In the genomic region with DNA sequence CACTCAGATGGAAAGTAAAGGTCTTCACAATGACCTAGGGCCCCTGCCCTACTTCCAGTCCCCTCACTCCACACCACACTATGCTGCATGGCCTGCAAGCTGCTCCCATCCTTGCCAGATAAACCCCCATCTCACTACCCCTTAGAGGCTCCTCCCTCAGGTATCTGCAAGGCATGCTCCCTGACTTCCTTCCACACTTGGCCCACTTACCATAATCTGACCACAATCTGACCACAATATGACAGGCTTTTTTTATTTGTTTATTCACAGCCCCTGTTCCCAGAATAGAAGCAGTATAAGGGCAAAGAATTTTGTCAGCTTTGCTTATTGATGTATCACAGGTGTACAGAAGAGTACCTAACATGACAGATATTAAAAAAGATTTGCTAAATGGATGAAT, we compare ENCODE assay signal across 1 cellular context.
TF ChIP-seq lines count a peak whose summit lies in the region.

No MANE protein-coding gene starts in this region.

TF ChIP-seq in SK-N-SH, 30 proteins besides CTCF, POLR2A, EP300 and RAD21 (continued from another document):
- TF ChIP-seq USF1 (IDR thresholded peaks at IDR 0.05; ENCODE audit: borderline replicate concordance, low read depth) = no peak
